In genomic region chr13:44365008-44365407, GRCh38 we compare ENCODE assay signal across 16 cellular contexts. TPM values are rescaled to one million over a fixed set of nuclear protein-coding genes. Genes with fewer than 3 reads are reported as not detected.
A peak's percentile ranks its signal among the peaks of the same experiment; 100 is the strongest.
DNase-seq lines count a peak whose midpoint lies in the region; ATAC-seq and TF ChIP-seq lines count a peak whose summit lies in the region.
"Had no signal": no experiment of that assay in that cellular context is flagged by ENCODE, and none has a peak within 500 bp of the region (broad histone marks: within the 10 kb centered on the region; RNA-seq: fewer than 3 reads in every experiment).

No MANE protein-coding gene starts in this region.

- no peak for TF ChIP-seq POLR2A in tibial nerve (IDR thresholded peaks at IDR 0.05)

- H3K9ac ChIP-seq in PC-3 (ENCODE audit: low read length), result peak overlapping the region; percentile 67

- CTCF ChIA-PET in PC-3 (lab: Charles Lee), result interaction anchor here (0.6 to 0.9 kb wide), 2 partner anchors 72 to 157 kb away, joined by 3 read pairs; no protein-coding TSS in a partner anchor

- H3K4me1 ChIP-seq in PC-3 (ENCODE audit: insufficient read depth, low read length), result peaks cover 70% of the 10 kb centered on the region
- peaks cover 0 to 13% (median 0%) of the 10 kb centered on the region in 4 donors for H3K4me1 ChIP-seq in tibial nerve

- H3K27ac ChIP-seq in PC-3 (ENCODE audit: low read length), result peak overlapping the region; percentile 95
- peak overlapping the region; percentile 64 for H3K27ac ChIP-seq in epithelial cell of prostate
- no peak overlapping the region for H3K27ac ChIP-seq in tibial nerve

- TF ChIP-seq CTCF in PC-3 (conservative IDR thresholded peaks at IDR 0.05; ENCODE audit: low read depth, low read length) (no peak), tibial nerve (IDR thresholded peaks at IDR 0.05) (no peak)

- ATAC-seq in PC-3, result peak; percentile 23
- ATAC-seq in GM18861 (IDR thresholded peaks at IDR 0.05; ENCODE audit: unreplicated experiment), result no peak
- ATAC-seq in GM21360 (IDR thresholded peaks at IDR 0.05; ENCODE audit: unreplicated experiment), result no peak
- ATAC-seq: WTC11 had no signal

- H3K4me2 ChIP-seq in PC-3 (ENCODE audit: low read length), result peak overlapping the region; percentile 67

- no peaks in the 10 kb centered on the region for H3K9me2 ChIP-seq in PC-3 (replicated peaks; ENCODE audit: low read length)

- POLR2A ChIA-PET in PC-3 (lab: Charles Lee; ENCODE audit: unreplicated experiment), result interaction anchor here (0.6 to 1.6 kb wide), 3 partner anchors 70 to 97 kb away, joined by 6 to 21 read pairs (median 11); no protein-coding TSS in a partner anchor

- H3K27me3 ChIP-seq in PC-3 (ENCODE audit: low read length) (no peaks in the 10 kb centered on the region), tibial nerve (no peaks in the 10 kb centered on the region)
- H3K27me3 ChIP-seq: heart left ventricle had no signal

- H3K4me3 ChIP-seq in PC-3 (ENCODE audit: low read length) (no peak overlapping the region), tibial nerve (no peak overlapping the region)
- H3K4me3 ChIP-seq: heart left ventricle had no signal

- TF ChIP-seq EP300 in tibial nerve (IDR thresholded peaks at IDR 0.05), result no peak

- no peaks in the 10 kb centered on the region for H4K20me1 ChIP-seq in PC-3 (ENCODE audit: low read length)

- H3F3A ChIP-seq in PC-3 (ENCODE audit: low read length, unreplicated experiment), result no peaks in the 10 kb centered on the region

- TSS peak; percentile 65 for BruUV-seq in PC-3 (replicated peaks; lab: Mats Ljungman, UMichigan)

- H3K9me3 ChIP-seq in PC-3 (ENCODE audit: low read length), result no peaks in the 10 kb centered on the region
- H3K9me3 ChIP-seq in tibial nerve, result no peaks in the 10 kb centered on the region
- H3K9me3 ChIP-seq: heart left ventricle had no signal

- intact Hi-C loops in PC-3 (cut with micrococcal nuclease), result loop anchor here (2.0 kb wide), 2 partner anchors 54 to 70 kb away; no protein-coding TSS in a partner anchor

- H3K36me3 ChIP-seq in PC-3 (ENCODE audit: low read depth, low read length) (no peaks in the 10 kb centered on the region), tibial nerve (no peaks in the 10 kb centered on the region)
- H3K36me3 ChIP-seq: heart left ventricle had no signal

- no peak overlapping the region for H2AFZ ChIP-seq in PC-3 (ENCODE audit: low read length)

- peak; percentile 70 for DNase-seq in EL
- no peak for DNase-seq in PC-3
- DNase-seq in epithelial cell of prostate (ENCODE audit: low read depth, low spot score), result peak; percentile 50
- peak; percentile 46 for DNase-seq in non-pigmented ciliary epithelial cell (ENCODE audit: low read depth)
- no peak for DNase-seq in SK-N-DZ (ENCODE audit: low spot score)
- no peak for DNase-seq in tibial nerve (ENCODE audit: low spot score in 2 of 2)
- DNase-seq: CD4-positive, alpha-beta T cell; heart left ventricle; NCI-H2171 treated with DMSO at 0.1 percent for 48 hours; retina; stimulated activated CD4-positive, alpha-beta T cell treated with anti-CD3 and anti-CD28 coated beads, Interleukin-2, amount 100 ng/mL, for 24 hours; stimulated activated CD8-positive, alpha-beta memory T cell treated with anti-CD3 and anti-CD28 coated beads, Interleukin-4, amount 100 ng/mL, for 48 hours had no signal

- no peaks in the 10 kb centered on the region for H3K79me2 ChIP-seq in PC-3 (ENCODE audit: low read length)

- WGBS in tibial nerve, 2 donors, result 92 to 95% methylated on average over 3 of the region's 3 CpGs

RNA-seq across cellular contexts. Expression of gene SERP2, which starts 8.6 kb away (rescaled TPM):
- total RNA-seq in PC-3 (2014; rRNA removed) (1.0 and 1.2 TPM in 2 replicates), tibial nerve (10 to 100 TPM; 13.1 to 20.5 (median 15.7) TPM)
- 15.8 and 19.4 TPM in 2 replicates for polyA plus RNA-seq in SK-N-DZ (2014; cell fraction: cytosol; rRNA removed)
- 15.5 and 19.2 TPM in 2 replicates for polyA plus RNA-seq in SK-N-DZ (2014; cell fraction: nucleus; rRNA removed)
- total RNA-seq: CD4-positive, alpha-beta T cell; G401 had no signal

Comparison
In these comparisons a context has a peak if more than half of its experiments do, and no peak if none do; other contexts are left out.
1. DNase-seq: peak in EL (single experiment), epithelial cell of prostate (single experiment) and non-pigmented ciliary epithelial cell (single experiment); none in PC-3 (single experiment), SK-N-DZ (single experiment) and tibial nerve (0 of 2).
2. H3K27ac ChIP-seq: peak in PC-3 (single experiment) and epithelial cell of prostate (single experiment); none in tibial nerve (0 of 4).